ENCODE assay signal across 20 cellular contexts in the genomic region with DNA sequence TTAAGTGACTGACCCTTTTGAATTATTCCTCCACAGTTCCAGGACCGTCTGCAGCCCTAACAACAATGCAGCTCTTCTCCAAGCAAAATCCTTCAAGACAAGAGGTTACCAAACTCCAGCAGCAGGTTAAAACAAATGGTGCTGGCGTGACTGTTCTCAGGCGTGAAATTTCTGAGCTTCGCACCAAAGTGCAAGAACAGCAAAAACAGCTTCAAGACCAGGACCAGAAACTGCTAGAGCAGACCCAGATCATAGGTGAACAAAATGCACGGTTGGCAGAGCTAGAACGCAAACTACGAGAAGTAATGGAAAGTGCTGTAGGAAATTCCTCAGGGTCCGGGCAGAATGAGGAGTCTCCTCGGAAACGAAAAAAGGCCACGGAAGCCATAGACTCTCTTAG. TPM values are rescaled to one million over a fixed set of nuclear protein-coding genes. Genes with fewer than 3 reads are reported as not detected.
DNase-seq lines count a peak whose midpoint lies in the region; ATAC-seq, FAIRE-seq and TF ChIP-seq lines count a peak whose summit lies in the region.
"Had no signal": no experiment of that assay in that cellular context is flagged by ENCODE, and none has a peak within 500 bp of the region (broad histone marks: within the 10 kb centered on the region; RNA-seq: fewer than 3 reads in every experiment).

No MANE protein-coding gene starts in this region.

- intact Hi-C loops in K562 (cut with micrococcal nuclease): no loop called here

- H3K36me3 Mint-ChIP-seq in GM23338 (ENCODE audit: low read depth): peaks cover 42% of the 10 kb centered on the region
- peaks cover 64% of the 10 kb centered on the region for H3K36me3 Mint-ChIP-seq in nephron progenitor cell (ENCODE audit: low read depth)

- no TSS peak for BruUV-seq in K562 (replicated peaks; lab: Mats Ljungman, UMichigan)

- no peak for TF ChIP-seq EP300 in A549 (IDR thresholded peaks at IDR 0.05)
- TF ChIP-seq EP300 in K562 (IDR thresholded peaks at IDR 0.05; ENCODE audit: low read length): no peak

- H3K27ac ChIP-seq in A549 (no peak overlapping the region), GM23338 (ENCODE audit: low read depth) (peak overlapping the region; percentile 23; the same call in 1 of the 2 replicates), K562 (ENCODE audit: extremely low read depth, low read depth, low read length) (no peak overlapping the region), Peyer's patch (no peak overlapping the region)

- CTCF ChIA-PET in A549 (lab: Yijun Ruan, JAX): interaction anchor here (0.7 to 0.9 kb wide), 2 partner anchors 14 to 1595 kb away, joined by 3 read pairs; no protein-coding TSS in a partner anchor
- CTCF ChIA-PET in K562 (lab: Yijun Ruan, JAX; ENCODE audit: low intra/inter-chr PET ratio): interaction anchor here (0.6 kb wide), 1 partner anchor 19 kb away, joined by 6 read pairs; no protein-coding TSS in a partner anchor

- TF ChIP-seq CTCF in A549 (IDR thresholded peaks at IDR 0.05) (no peak), GM23338 (conservative IDR thresholded peaks at IDR 0.05; ENCODE audit: low read depth in 2 of 2) (no peak), K562 (IDR thresholded peaks at IDR 0.05 in 2 of 3, conservative IDR thresholded peaks at IDR 0.05 in 1 of 3; ENCODE audit: insufficient read depth in 2 of 3, low read depth in 1 of 3, low read length in 3 of 3) (no peak), nephron progenitor cell (IDR thresholded peaks at IDR 0.05) (no peak), Peyer's patch (IDR thresholded peaks at IDR 0.05) (no peak)

- H3K9me3 ChIP-seq in A549: no peaks in the 10 kb centered on the region
- no peaks in the 10 kb centered on the region for H3K9me3 ChIP-seq in K562 (replicated peaks; ENCODE audit: control insufficient read depth, insufficient read depth, low read depth, low read length)
- no peaks in the 10 kb centered on the region for H3K9me3 ChIP-seq in MG63
- no peaks in the 10 kb centered on the region for H3K9me3 ChIP-seq in Peyer's patch

- no peaks in the 10 kb centered on the region; the same call in 1 of the 2 replicates for H3F3A ChIP-seq in GM23338 (replicated peaks; ENCODE audit: low read depth)

- H4K20me1 ChIP-seq in GM23338 (replicated peaks; ENCODE audit: insufficient read depth) (0 out of 2 replicates have a peak, but pooled peaks cover 4% of the 10 kb centered on the region), K562 (replicated peaks; ENCODE audit: control insufficient read depth, insufficient read depth, low read length) (no peaks in the 10 kb centered on the region)

- no peaks in the 10 kb centered on the region for H3K9me1 ChIP-seq in K562 (ENCODE audit: control insufficient read depth, insufficient read depth, low read length)

- H3K4me3 Mint-ChIP-seq in GM23338 (no peak overlapping the region), nephron progenitor cell (no peak overlapping the region)

- WGBS in A549 (ENCODE audit: missing lambda C conversion rate): 94% methylated on average over 11 of the region's 11 CpGs
- 94% methylated on average over 11 of the region's 11 CpGs for WGBS in K562 (ENCODE audit: insufficient coverage, low coverage, missing lambda C conversion rate)

- TF ChIP-seq POLR2A in A549 (IDR thresholded peaks at IDR 0.05; ENCODE audit: low read length) (no peak), K562 (conservative IDR thresholded peaks at IDR 0.05) (no peak), Peyer's patch (IDR thresholded peaks at IDR 0.05) (no peak)

- H3K27ac Mint-ChIP-seq in GM23338: peak overlapping the region; percentile 27; the same call in 1 of the 2 replicates
- H3K27ac Mint-ChIP-seq in nephron progenitor cell: peak overlapping the region; percentile 18

- H3K4me3 ChIP-seq in A549 (no peak overlapping the region), GM23338 (no peak overlapping the region), K562 (no peak overlapping the region), MG63 (no peak overlapping the region), Peyer's patch (no peak overlapping the region)
- H3K4me3 ChIP-seq: GM12878 had no signal

- H3K79me2 ChIP-seq in GM23338 (replicated peaks; ENCODE audit: insufficient read depth) (no peaks in the 10 kb centered on the region), K562 (ENCODE audit: control insufficient read depth, insufficient read depth, low read length) (0 out of 3 replicates have a peak, but pooled peaks cover 2% of the 10 kb centered on the region)

- peaks cover 10% of the 10 kb centered on the region; the same call in 2 of the 3 replicates for H3K4me1 Mint-ChIP-seq in GM23338
- H3K4me1 Mint-ChIP-seq in nephron progenitor cell: no peaks in the 10 kb centered on the region

- H3K4me1 ChIP-seq in A549 (no peaks in the 10 kb centered on the region), GM23338 (ENCODE audit: insufficient read depth) (no peaks in the 10 kb centered on the region), K562 (replicated peaks in 1 of 2; ENCODE audit: control insufficient read depth in 2 of 2, insufficient read depth in 2 of 2, low read length in 2 of 2) (peaks cover 0 to 12% of the 10 kb centered on the region in 2 experiments; a peak in 2 of 5 replicates), Peyer's patch (no peaks in the 10 kb centered on the region)

- no peak overlapping the region for H3K9ac ChIP-seq in K562 (ENCODE audit: insufficient read depth in 1 of 2, low read depth in 2 of 2, low read length in 2 of 2)

- POLR2A ChIA-PET in A549 (lab: Yijun Ruan, JAX) (no interaction called here), K562 (lab: Yijun Ruan, JAX) (interaction anchor here (0.6 to 1.8 kb wide), 6 partner anchors 12 to 105 kb away, joined by 3 to 5 read pairs (median 3); no protein-coding TSS in a partner anchor)

- FAIRE-seq in A549 (lab: Jason Lieb, UNC) (no peak), K562 (lab: Jason Lieb, UNC) (no peak)
- FAIRE-seq: GM12878, GM19239, H54 had no signal

- in situ Hi-C loops in K562 (cut with MboI): no loop called here

- H3K27me3 Mint-ChIP-seq in GM23338 (ENCODE audit: insufficient read depth, low read depth, poor library complexity) (peaks cover 2% of the 10 kb centered on the region), nephron progenitor cell (ENCODE audit: low read depth, poor library complexity) (no peaks in the 10 kb centered on the region)
- H3K27me3 Mint-ChIP-seq: CD4-positive, alpha-beta memory T cell had no signal

- peaks cover 18% of the 10 kb centered on the region; the same call in 1 of the 2 replicates for H3K36me3 ChIP-seq in GM23338 (ENCODE audit: insufficient read depth)
- peaks cover 76% of the 10 kb centered on the region for H3K36me3 ChIP-seq in K562 (ENCODE audit: control insufficient read depth, insufficient read depth, low read length)
- peaks cover 52% of the 10 kb centered on the region for H3K36me3 ChIP-seq in MG63
- peaks cover 0 to 82% (median 7%) of the 10 kb centered on the region in 3 donors for H3K36me3 ChIP-seq in Peyer's patch

- no peak for DNase-seq in A549 (ENCODE audit: low read depth in 1 of 2, low spot score in 1 of 2)
- peak; percentile 3 for DNase-seq in GM23338 (ENCODE audit: low spot score)
- DNase-seq in K562 (ENCODE audit: extremely low read depth in 1 of 4, low spot score in 3 of 4): no peak
- no peak for DNase-seq in nephron progenitor cell
- no peak for DNase-seq in MG63
- DNase-seq in GM03348 (ENCODE audit: low spot score): no peak
- DNase-seq in Peyer's patch: no peak
- DNase-seq in GM19240 (ENCODE audit: insufficient read length, low spot score): no peak
- DNase-seq: 8988T; C1 segment of cervical spinal cord; Calu3; CD4-positive, alpha-beta memory T cell; COR-L47; DMS153; DND-41; GOT3; HCEC 1CT had no signal

- ATAC-seq in A549 (no peak), GM23338 (no peak), K562 (no peak)
- ATAC-seq: GM12878 had no signal

- H3K4me2 ChIP-seq in A549 (no peak overlapping the region), GM23338 (no peak overlapping the region), K562 (ENCODE audit: insufficient read depth, low read length) (no peak overlapping the region)

- no peaks in the 10 kb centered on the region for H3K27me3 ChIP-seq in GM23338 (ENCODE audit: insufficient read depth)
- no peaks in the 10 kb centered on the region for H3K27me3 ChIP-seq in K562 (ENCODE audit: control insufficient read depth in 2 of 2, insufficient read depth in 2 of 2, low read length in 2 of 2)
- H3K27me3 ChIP-seq in MG63: no peaks in the 10 kb centered on the region
- no peaks in the 10 kb centered on the region for H3K27me3 ChIP-seq in Peyer's patch

- no peaks in the 10 kb centered on the region for H3K9me3 Mint-ChIP-seq in GM23338
- H3K9me3 Mint-ChIP-seq in nephron progenitor cell: no peaks in the 10 kb centered on the region
- H3K9me3 Mint-ChIP-seq: CD4-positive, alpha-beta memory T cell had no signal

- no peaks in the 10 kb centered on the region for H3K9me2 ChIP-seq in GM23338 (ENCODE audit: insufficient read depth)

- H2AFZ ChIP-seq in GM23338 (no peak overlapping the region), K562 (ENCODE audit: low read depth, low read length) (no peak overlapping the region)

- TF ChIP-seq RAD21 in A549 (conservative IDR thresholded peaks at IDR 0.05 in 1 of 2, IDR thresholded peaks at IDR 0.05 in 1 of 2): no peak
- no peak for TF ChIP-seq RAD21 in K562 (CRISPR knock-in tag; conservative IDR thresholded peaks at IDR 0.05 in 1 of 2, IDR thresholded peaks at IDR 0.05 in 1 of 2)

RNA-seq across cellular contexts. Expression of gene DEGS1, which starts 25.7 kb away (rescaled TPM):
- polyA plus RNA-seq in A549 (2011; rRNA removed): 99.3 and 112 TPM in 2 replicates
- 50.7 and 60.6 TPM in 2 replicates for polyA plus RNA-seq in A549 (2012; cell fraction: cytosol; rRNA removed)
- 26.1 and 35.0 TPM in 2 replicates for polyA plus RNA-seq in A549 (2012; cell fraction: nucleus; rRNA removed)
- polyA plus RNA-seq in A549 (2017; fragmentation: RNase III; extraction: RNeasy Plus Mini Kit Qiagen cat#74134 plus additional on column Dnase treatment): 104 to 109 TPM (median 106 TPM) in 3 replicates
- 26.5 and 31.2 TPM in 2 replicates for polyA minus RNA-seq in A549 (2011; rRNA and poly(A)+ RNA removed)
- total RNA-seq in GM23338 (2014; rRNA removed; shearing (Covaris generic)): 59.8 and 67.9 TPM in 2 replicates
- polyA plus RNA-seq in GM23338 (2016; fragmentation: Nextera tagmentation; extraction: Ambion mirVana): 42.5 and 45.7 TPM in 2 replicates
- 73.6 and 117 TPM in 2 replicates for total RNA-seq in K562 (2011; cell fraction: chromatin; rRNA removed; ENCODE audit: low replicate concordance)
- total RNA-seq in K562 (2011; cell fraction: nucleolus; rRNA removed): 48.4 and 49.3 TPM in 2 replicates
- 95.9 and 98.1 TPM in 2 replicates for total RNA-seq in K562 (2011; cell fraction: nucleoplasm; rRNA removed)
- total RNA-seq in K562 (2014; rRNA removed): 26.5 and 38.1 TPM in 2 replicates
- total RNA-seq in K562 (2014; rRNA removed; fragmentation: Illumina TruSeq; extraction: Trizol): 44.0 and 47.2 TPM in 2 replicates
- total RNA-seq in K562 (2015; rRNA removed; fragmentation: Illumina TruSeq; extraction: Trizol): 37.6 and 38.8 TPM in 2 replicates
- total RNA-seq in K562 (2021): 37.2 and 39.3 TPM in 2 replicates
- polyA plus RNA-seq in K562 (2011; rRNA removed): 57.4 and 95.0 TPM in 2 replicates
- polyA plus RNA-seq in K562 (2011; cell fraction: cytosol; rRNA removed): 31.6 and 94.3 TPM in 2 replicates
- 11.6 and 17.6 TPM in 2 replicates for polyA plus RNA-seq in K562 (2011; cell fraction: nucleus; rRNA removed)
- 29.1 and 38.0 TPM in 2 replicates for polyA plus RNA-seq in K562 (2012)
- polyA plus RNA-seq in K562 (2014; fragmentation: Illumina TruSeq; extraction: Trizol): 56.2 and 70.1 TPM in 2 replicates
- polyA plus RNA-seq in K562 (2014; fragmentation: Nextera tagmentation; extraction: Ambion mirVana): 10 to 100 TPM; 12.3 to 20.4 TPM
- polyA plus RNA-seq in K562 (2014; rRNA removed): 40.2 and 52.1 TPM in 2 replicates
- 34.0 and 34.5 TPM in 2 replicates for polyA minus RNA-seq in K562 (2011; rRNA and poly(A)+ RNA removed)
- polyA minus RNA-seq in K562 (2011; cell fraction: cytosol; rRNA and poly(A)+ RNA removed): 12.3 and 15.7 TPM in 2 replicates
- polyA minus RNA-seq in K562 (2011; cell fraction: nucleus; rRNA and poly(A)+ RNA removed): 7.4 and 13.0 TPM in 2 replicates
- total RNA-seq in MG63 (2014; rRNA removed; shearing (Covaris generic); ENCODE audit: low replicate concordance): 138 and 160 TPM in 2 replicates
- total RNA-seq in Peyer's patch: 10 to 100 TPM; 14.6 to 46.4 (median 20.0) TPM

RNA-seq across cellular contexts. Expression of gene FBXO28, which starts 43.4 kb away (rescaled TPM):
- 25.6 and 31.5 TPM in 2 replicates for polyA plus RNA-seq in A549 (2011; rRNA removed)
- polyA plus RNA-seq in A549 (2012; cell fraction: cytosol; rRNA removed): 8.2 and 11.1 TPM in 2 replicates
- polyA plus RNA-seq in A549 (2012; cell fraction: nucleus; rRNA removed): 6.1 and 6.8 TPM in 2 replicates
- 18.8 to 20.7 TPM (median 19.1 TPM) in 3 replicates for polyA plus RNA-seq in A549 (2017; fragmentation: RNase III; extraction: RNeasy Plus Mini Kit Qiagen cat#74134 plus additional on column Dnase treatment)
- 17.5 and 18.4 TPM in 2 replicates for polyA minus RNA-seq in A549 (2011; rRNA and poly(A)+ RNA removed)
- total RNA-seq in GM23338 (2014; rRNA removed; shearing (Covaris generic)): 38.8 and 45.2 TPM in 2 replicates
- 16.9 and 18.1 TPM in 2 replicates for polyA plus RNA-seq in GM23338 (2016; fragmentation: Nextera tagmentation; extraction: Ambion mirVana)
- 44.8 and 124 TPM in 2 replicates for total RNA-seq in K562 (2011; cell fraction: chromatin; rRNA removed; ENCODE audit: low replicate concordance)
- total RNA-seq in K562 (2011; cell fraction: nucleolus; rRNA removed): 21.3 and 25.9 TPM in 2 replicates
- total RNA-seq in K562 (2011; cell fraction: nucleoplasm; rRNA removed): 42.8 and 45.4 TPM in 2 replicates
- 22.0 and 25.3 TPM in 2 replicates for total RNA-seq in K562 (2014; rRNA removed)
- 34.8 and 38.0 TPM in 2 replicates for total RNA-seq in K562 (2014; rRNA removed; fragmentation: Illumina TruSeq; extraction: Trizol)
- 26.3 and 29.9 TPM in 2 replicates for total RNA-seq in K562 (2015; rRNA removed; fragmentation: Illumina TruSeq; extraction: Trizol)
- total RNA-seq in K562 (2021): 27.1 and 27.8 TPM in 2 replicates
- polyA plus RNA-seq in K562 (2011; rRNA removed): 17.0 and 27.4 TPM in 2 replicates
- polyA plus RNA-seq in K562 (2011; cell fraction: cytosol; rRNA removed): 7.5 and 8.0 TPM in 2 replicates
- 11.4 and 11.8 TPM in 2 replicates for polyA plus RNA-seq in K562 (2011; cell fraction: nucleus; rRNA removed)
- polyA plus RNA-seq in K562 (2012): 12.4 and 13.4 TPM in 2 replicates
- 19.6 and 20.5 TPM in 2 replicates for polyA plus RNA-seq in K562 (2014; fragmentation: Illumina TruSeq; extraction: Trizol)
- 1 to 10 TPM; 4.1 to 5.8 TPM for polyA plus RNA-seq in K562 (2014; fragmentation: Nextera tagmentation; extraction: Ambion mirVana)
- 17.6 and 19.2 TPM in 2 replicates for polyA plus RNA-seq in K562 (2014; rRNA removed)
- 46.2 and 46.6 TPM in 2 replicates for polyA minus RNA-seq in K562 (2011; rRNA and poly(A)+ RNA removed)
- polyA minus RNA-seq in K562 (2011; cell fraction: cytosol; rRNA and poly(A)+ RNA removed): 10.0 and 15.1 TPM in 2 replicates
- 19.7 and 24.2 TPM in 2 replicates for polyA minus RNA-seq in K562 (2011; cell fraction: nucleus; rRNA and poly(A)+ RNA removed)
- 34.1 and 40.2 TPM in 2 replicates for total RNA-seq in MG63 (2014; rRNA removed; shearing (Covaris generic); ENCODE audit: low replicate concordance)
- total RNA-seq in Peyer's patch: 10 to 100 TPM; 20.5 to 34.0 (median 28.5) TPM

Comparison
In these comparisons a context has a peak if more than half of its experiments do, and no peak if none do; other contexts are left out.
1. Of the 35 proteins assayed by ChIP-seq in both K562 and A549: peak only in K562: none; only in A549: none; in both: MAFK; in neither: 34.